Comparison of ENCODE assay signal across 11 cellular contexts in genomic region chr3:40187945-40188344, GRCh38.
DNase-seq lines count a peak whose midpoint lies in the region; ATAC-seq and TF ChIP-seq lines count a peak whose summit lies in the region.
"Had no signal": no experiment of that assay in that cellular context is flagged by ENCODE, and none has a peak within 500 bp of the region (broad histone marks: within the 10 kb centered on the region; RNA-seq: fewer than 3 reads in every experiment).

No MANE protein-coding gene starts in this region.

- H3K36me3 Mint-ChIP-seq in type B pancreatic cell: no peaks in the 10 kb centered on the region
- H3K36me3 Mint-ChIP-seq: T-cell had no signal

- H3K4me1 Mint-ChIP-seq in type B pancreatic cell (ENCODE audit: unreplicated experiment): no peaks in the 10 kb centered on the region
- H3K4me1 Mint-ChIP-seq: T-cell had no signal

- peak overlapping the region; percentile 23 for H3K27ac ChIP-seq in left ventricle myocardium inferior (replicated peaks)

- TF ChIP-seq CTCF in left ventricle myocardium inferior (IDR thresholded peaks at IDR 0.05; ENCODE audit: borderline replicate concordance) (no peak), type B pancreatic cell (conservative IDR thresholded peaks at IDR 0.05) (no peak)

- peak overlapping the region; percentile 64 for H3K27ac Mint-ChIP-seq in type B pancreatic cell
- H3K27ac Mint-ChIP-seq: GM23338, T-cell had no signal

- H3K9me3 ChIP-seq in left ventricle myocardium inferior (replicated peaks): no peaks in the 10 kb centered on the region

- intact Hi-C loops in left ventricle myocardium inferior (cut with micrococcal nuclease): no loop called here
- intact Hi-C loops in Right ventricle myocardium inferior (cut with DNase I): no loop called here

- H3K27me3 ChIP-seq in left ventricle myocardium inferior (ENCODE audit: low read depth): no peaks in the 10 kb centered on the region

- peaks cover 5% of the 10 kb centered on the region for H3K27me3 Mint-ChIP-seq in type B pancreatic cell
- H3K27me3 Mint-ChIP-seq: T-cell had no signal

- H3K36me3 ChIP-seq in left ventricle myocardium inferior: no peaks in the 10 kb centered on the region

- H3K4me3 Mint-ChIP-seq in type B pancreatic cell: no peak overlapping the region
- H3K4me3 Mint-ChIP-seq: GM23338, T-cell had no signal

- DNase-seq in left ventricle myocardium inferior (no peak), Right ventricle myocardium inferior (ENCODE audit: missing footprints) (no peak), type B pancreatic cell (ENCODE audit: extremely low spot score, unreplicated experiment) (no peak), dedifferentiated amniotic fluid mesenchymal stem cell (ENCODE audit: extremely low spot score) (no peak), HK-2 (ENCODE audit: unreplicated experiment) (no peak)
- no peak for DNase-seq in stimulated activated naive CD4-positive, alpha-beta T cell treated with Interleukin-2 at 50 U/mL for 16 hours (lab: John Stamatoyannopoulos, UW)
- DNase-seq: aorta, T-cell had no signal

- H3K9me3 Mint-ChIP-seq in type B pancreatic cell: no peaks in the 10 kb centered on the region
- H3K9me3 Mint-ChIP-seq: GM23338, T-cell had no signal

- no peak overlapping the region for H3K4me3 ChIP-seq in left ventricle myocardium inferior
- H3K4me3 ChIP-seq: GM23338 had no signal

- ATAC-seq in Right ventricle myocardium inferior (no peak), GM21717 (IDR thresholded peaks at IDR 0.05; ENCODE audit: unreplicated experiment) (peak; percentile 75), HG03196 (IDR thresholded peaks at IDR 0.05; ENCODE audit: unreplicated experiment) (peak; percentile 59)
- ATAC-seq: GM23338, T-cell had no signal

- peaks cover 32% of the 10 kb centered on the region for H3K4me1 ChIP-seq in left ventricle myocardium inferior
